Comparison of ENCODE assay signal across 2 cellular contexts in the genomic region with DNA sequence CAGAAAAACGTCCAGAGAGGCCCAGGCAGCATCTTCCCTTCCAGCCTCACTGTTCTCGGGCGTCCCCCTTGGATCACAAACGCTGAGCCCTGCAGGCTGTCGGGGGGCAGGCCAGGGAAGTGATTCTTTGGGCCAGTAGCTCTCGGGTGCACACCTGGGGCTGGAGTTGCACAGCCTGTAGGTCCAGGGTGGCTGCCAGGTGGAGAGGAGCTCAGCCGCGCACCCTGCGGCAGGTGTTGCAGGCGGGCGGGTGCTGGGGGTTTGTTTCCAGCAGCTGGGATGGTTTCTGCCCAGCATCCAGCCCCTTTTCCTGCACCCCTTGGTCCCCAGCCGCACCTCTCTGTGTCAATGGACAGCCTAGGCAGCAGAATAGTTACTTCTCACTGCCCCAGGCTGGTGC.
TF ChIP-seq lines count a peak whose summit lies in the region.

No MANE protein-coding gene starts in this region.

TF ChIP-seq in H1, 55 proteins besides CTCF, POLR2A, EP300 and RAD21 (continued from another document):
- TF ChIP-seq CHD7 (IDR thresholded peaks at IDR 0.05; ENCODE audit: insufficient replicate concordance, low read length) (no peak), ASH2L (IDR thresholded peaks at IDR 0.05; ENCODE audit: low read length) (no peak), FOSL1 (IDR thresholded peaks at IDR 0.05; ENCODE audit: insufficient read depth, low read depth, low read length) (no peak), CBX5 (IDR thresholded peaks at IDR 0.05; ENCODE audit: low read depth, low read length) (no peak), PHF8 (conservative IDR thresholded peaks at IDR 0.05; ENCODE audit: low read depth, low read length) (no peak)

TF ChIP-seq in SK-N-SH treated with all-trans-retinoic acid at 6 μM for 48 hours, 23 proteins besides CTCF, POLR2A, EP300 and RAD21 (continued from another document):
- TF ChIP-seq POU6F1 (CRISPR knock-in tag; IDR thresholded peaks at IDR 0.05; ENCODE audit: borderline replicate concordance, low read depth), result no peak
- no peak for TF ChIP-seq ARNTL (CRISPR knock-in tag; IDR thresholded peaks at IDR 0.05; ENCODE audit: borderline replicate concordance, low read depth)
- TF ChIP-seq RARB (CRISPR knock-in tag; IDR thresholded peaks at IDR 0.05), result no peak
- no peak for TF ChIP-seq BACH2 (CRISPR knock-in tag; IDR thresholded peaks at IDR 0.05; ENCODE audit: borderline replicate concordance)
- no peak for TF ChIP-seq SNAI2 (CRISPR knock-in tag; IDR thresholded peaks at IDR 0.05)
- no peak for TF ChIP-seq ISL1 (CRISPR knock-in tag; IDR thresholded peaks at IDR 0.05)
- no peak for TF ChIP-seq ZC3H10 (CRISPR knock-in tag; IDR thresholded peaks at IDR 0.05)
- no peak for TF ChIP-seq ZNF8 (CRISPR knock-in tag; IDR thresholded peaks at IDR 0.05)
